9 cellular contexts compared by ENCODE assay signal in genomic region chr12:56637621-56638020, GRCh38. TPM values are rescaled to one million over a fixed set of nuclear protein-coding genes. Genes with fewer than 3 reads are reported as not detected.
DNase-seq lines count a peak whose midpoint lies in the region; ATAC-seq and TF ChIP-seq lines count a peak whose summit lies in the region.
"Had no signal": no experiment of that assay in that cellular context is flagged by ENCODE, and none has a peak within 500 bp of the region (broad histone marks: within the 10 kb centered on the region; RNA-seq: fewer than 3 reads in every experiment).

No MANE protein-coding gene starts in this region.

- H3K9me3 Mint-ChIP-seq in activated CD8-positive, alpha-beta memory T cell treated with anti-CD3 and anti-CD28 coated beads, Interleukin-2, amount 10 ng/mL, durations not matched to agents 7 days and 5 days (ENCODE audit: low read depth): no peaks in the 10 kb centered on the region
- no peaks in the 10 kb centered on the region for H3K9me3 Mint-ChIP-seq in activated T-helper 2 cell treated with anti-CD3 and anti-CD28 coated beads, Interferon-gamma antibody, Interleukin-2, Interleukin-4, amounts not matched to agents 10 μg/mL and 5 μg/mL and 100 μg/mL, durations not matched to agents 14 hours and 24 hours and 36 hours

- H3K36me3 Mint-ChIP-seq in activated CD8-positive, alpha-beta memory T cell treated with anti-CD3 and anti-CD28 coated beads, Interleukin-2, amount 10 ng/mL, durations not matched to agents 7 days and 5 days: peaks cover 35% of the 10 kb centered on the region
- peaks cover 52% of the 10 kb centered on the region for H3K36me3 Mint-ChIP-seq in activated T-helper 2 cell treated with anti-CD3 and anti-CD28 coated beads, Interferon-gamma antibody, Interleukin-2, Interleukin-4, amounts not matched to agents 10 μg/mL and 5 μg/mL and 100 μg/mL, durations not matched to agents 14 hours and 24 hours and 36 hours (ENCODE audit: low read depth)

- 50% methylated on average over 2 of the region's 2 CpGs for WGBS in suprapubic skin

- no peak overlapping the region for H3K4me3 Mint-ChIP-seq in activated CD8-positive, alpha-beta memory T cell treated with anti-CD3 and anti-CD28 coated beads, Interleukin-2, amount 10 ng/mL, durations not matched to agents 7 days and 5 days
- no peak overlapping the region for H3K4me3 Mint-ChIP-seq in activated T-helper 2 cell treated with anti-CD3 and anti-CD28 coated beads, Interferon-gamma antibody, Interleukin-2, Interleukin-4, amounts not matched to agents 10 μg/mL and 5 μg/mL and 100 μg/mL, durations not matched to agents 14 hours and 24 hours and 36 hours (ENCODE audit: low read depth)

- no peak for TF ChIP-seq CTCF in lower lobe of right lung (IDR thresholded peaks at IDR 0.05)
- TF ChIP-seq CTCF in suprapubic skin (IDR thresholded peaks at IDR 0.05): no peak

- H3K36me3 ChIP-seq in lower lobe of right lung: peaks cover 52% of the 10 kb centered on the region
- peaks cover 51% of the 10 kb centered on the region for H3K36me3 ChIP-seq in suprapubic skin

- peak overlapping the region; percentile 91 for H3K27ac ChIP-seq in lower lobe of right lung
- peak overlapping the region; percentile 90 for H3K27ac ChIP-seq in suprapubic skin

- no peak overlapping the region for H3K4me3 ChIP-seq in lower lobe of right lung
- H3K4me3 ChIP-seq in suprapubic skin: no peak overlapping the region

- intact Hi-C loops in activated T-helper 2 cell treated with anti-CD3 and anti-CD28 coated beads, Interferon-gamma antibody, Interleukin-2, Interleukin-4, amounts not matched to agents 10 μg/mL and 5 μg/mL and 100 μg/mL, durations not matched to agents 14 hours and 24 hours and 36 hours (cut with micrococcal nuclease): loop anchor here (2.0 to 10.0 kb wide), 5 partner anchors 87 to 900 kb away; partner anchors contain the start of genes ESYT1, NAB2, NACA and PYM1
- intact Hi-C loops in lower lobe of right lung (cut with DNase I): no loop called here

- no peak for DNase-seq in activated CD8-positive, alpha-beta memory T cell treated with anti-CD3 and anti-CD28 coated beads, Interleukin-2, amount 10 ng/mL, durations not matched to agents 7 days and 5 days
- no peak for DNase-seq in activated CD8-positive, alpha-beta memory T cell treated with anti-CD3 and anti-CD28 coated beads, Interleukin-2, amount 50 U/mL, for 4 hours
- DNase-seq in activated T-helper 2 cell treated with anti-CD3 and anti-CD28 coated beads, Interferon-gamma antibody, Interleukin-2, Interleukin-4, amounts not matched to agents 10 μg/mL and 5 μg/mL and 100 μg/mL, durations not matched to agents 14 hours and 24 hours and 36 hours (ENCODE audit: low spot score): no peak
- DNase-seq in lower lobe of right lung (no peak), suprapubic skin (ENCODE audit: low spot score in 2 of 2) (no peak), NCI-H2107 treated with DMSO at 0.1 percent for 48 hours (lab: John Stamatoyannopoulos, UW; ENCODE audit: unreplicated experiment) (no peak), NCI-H446 (lab: John Stamatoyannopoulos, UW) (no peak), NCI-H526 treated with DMSO at 0.1 percent for 48 hours (lab: John Stamatoyannopoulos, UW) (no peak)
- DNase-seq: activated effector memory CD4-positive, alpha-beta T cell treated with anti-CD3 and anti-CD28 coated beads, Interleukin-2, amount 50 U/mL, for 16 hours had no signal

- H3K27ac Mint-ChIP-seq in activated CD8-positive, alpha-beta memory T cell treated with anti-CD3 and anti-CD28 coated beads, Interleukin-2, amount 10 ng/mL, durations not matched to agents 7 days and 5 days: peak overlapping the region; percentile 87
- peak overlapping the region; percentile 93 for H3K27ac Mint-ChIP-seq in activated T-helper 2 cell treated with anti-CD3 and anti-CD28 coated beads, Interferon-gamma antibody, Interleukin-2, Interleukin-4, amounts not matched to agents 10 μg/mL and 5 μg/mL and 100 μg/mL, durations not matched to agents 14 hours and 24 hours and 36 hours

- no peak for ATAC-seq in activated CD8-positive, alpha-beta memory T cell treated with anti-CD3 and anti-CD28 coated beads, Interleukin-2, amount 10 ng/mL, durations not matched to agents 7 days and 5 days
- ATAC-seq in lower lobe of right lung: no peak

- CTCF ChIA-PET in activated CD8-positive, alpha-beta memory T cell treated with anti-CD3 and anti-CD28 coated beads, Interleukin-2, amount 10 ng/mL, durations not matched to agents 7 days and 5 days (lab: Charles Lee): interaction anchor here (2.1 to 4.4 kb wide), 2 partner anchors 10 to 35 kb away, joined by 6 to 54 read pairs; partner anchors contain the start of gene ATP5F1B

- H3K4me1 Mint-ChIP-seq in activated CD8-positive, alpha-beta memory T cell treated with anti-CD3 and anti-CD28 coated beads, Interleukin-2, amount 10 ng/mL, durations not matched to agents 7 days and 5 days: peaks cover 55% of the 10 kb centered on the region
- peaks cover 47% of the 10 kb centered on the region for H3K4me1 Mint-ChIP-seq in activated T-helper 2 cell treated with anti-CD3 and anti-CD28 coated beads, Interferon-gamma antibody, Interleukin-2, Interleukin-4, amounts not matched to agents 10 μg/mL and 5 μg/mL and 100 μg/mL, durations not matched to agents 14 hours and 24 hours and 36 hours (ENCODE audit: low read depth)

- H3K4me1 ChIP-seq in lower lobe of right lung (peaks cover 36% of the 10 kb centered on the region), suprapubic skin (peaks cover 53% of the 10 kb centered on the region)

- H3K27me3 ChIP-seq in lower lobe of right lung (ENCODE audit: low read depth) (no peaks in the 10 kb centered on the region), suprapubic skin (no peaks in the 10 kb centered on the region)

- H3K9me3 ChIP-seq in lower lobe of right lung (no peaks in the 10 kb centered on the region), suprapubic skin (no peaks in the 10 kb centered on the region)

- no peaks in the 10 kb centered on the region for H3K27me3 Mint-ChIP-seq in activated CD8-positive, alpha-beta memory T cell treated with anti-CD3 and anti-CD28 coated beads, Interleukin-2, amount 10 ng/mL, durations not matched to agents 7 days and 5 days
- H3K27me3 Mint-ChIP-seq in activated T-helper 2 cell treated with anti-CD3 and anti-CD28 coated beads, Interferon-gamma antibody, Interleukin-2, Interleukin-4, amounts not matched to agents 10 μg/mL and 5 μg/mL and 100 μg/mL, durations not matched to agents 14 hours and 24 hours and 36 hours (ENCODE audit: low read depth): no peaks in the 10 kb centered on the region

- TF ChIP-seq EP300 in suprapubic skin (IDR thresholded peaks at IDR 0.05): no peak

- TF ChIP-seq POLR2A in suprapubic skin (IDR thresholded peaks at IDR 0.05): no peak

RNA-seq across cellular contexts. Expression of gene BAZ2A, which starts 7.5 kb away (rescaled TPM):
- 100 to 1,000 TPM; 110 to 113 TPM for total RNA-seq in activated CD8-positive, alpha-beta memory T cell treated with anti-CD3 and anti-CD28 coated beads, Interleukin-2, amount 10 ng/mL, durations not matched to agents 7 days and 5 days
- 124 and 131 TPM in 2 replicates for total RNA-seq in activated T-helper 2 cell treated with anti-CD3 and anti-CD28 coated beads, Interferon-gamma antibody, Interleukin-2, Interleukin-4, amounts not matched to agents 10 μg/mL and 5 μg/mL and 100 μg/mL, durations not matched to agents 14 hours and 24 hours and 36 hours
- 112 TPM for total RNA-seq in lower lobe of right lung
- total RNA-seq in suprapubic skin: 100 to 1,000 TPM in 3 of 4 donors, 10 to 100 TPM in 1; 100.0 to 243 (median 129) TPM

RNA-seq across cellular contexts. Expression of gene ATP5F1B, which starts 8.2 kb away (rescaled TPM):
- 100 to 1,000 TPM; 583 to 726 TPM for total RNA-seq in activated CD8-positive, alpha-beta memory T cell treated with anti-CD3 and anti-CD28 coated beads, Interleukin-2, amount 10 ng/mL, durations not matched to agents 7 days and 5 days
- total RNA-seq in activated T-helper 2 cell treated with anti-CD3 and anti-CD28 coated beads, Interferon-gamma antibody, Interleukin-2, Interleukin-4, amounts not matched to agents 10 μg/mL and 5 μg/mL and 100 μg/mL, durations not matched to agents 14 hours and 24 hours and 36 hours: 729 and 735 TPM in 2 replicates
- total RNA-seq in lower lobe of right lung (319 TPM), suprapubic skin (100 to 1,000 TPM; 423 to 515 (median 438) TPM)

RNA-seq across cellular contexts. Expression of gene PTGES3, which starts 50.5 kb away (rescaled TPM):
- total RNA-seq in activated CD8-positive, alpha-beta memory T cell treated with anti-CD3 and anti-CD28 coated beads, Interleukin-2, amount 10 ng/mL, durations not matched to agents 7 days and 5 days: 100 to 1,000 TPM; 241 to 268 TPM
- total RNA-seq in activated T-helper 2 cell treated with anti-CD3 and anti-CD28 coated beads, Interferon-gamma antibody, Interleukin-2, Interleukin-4, amounts not matched to agents 10 μg/mL and 5 μg/mL and 100 μg/mL, durations not matched to agents 14 hours and 24 hours and 36 hours: 293 and 298 TPM in 2 replicates
- total RNA-seq in lower lobe of right lung (198 TPM), suprapubic skin (10 to 100 TPM; 51.7 to 71.2 (median 69.9) TPM)
